Comparison of ENCODE assay signal across 25 cellular contexts in the genomic region with DNA sequence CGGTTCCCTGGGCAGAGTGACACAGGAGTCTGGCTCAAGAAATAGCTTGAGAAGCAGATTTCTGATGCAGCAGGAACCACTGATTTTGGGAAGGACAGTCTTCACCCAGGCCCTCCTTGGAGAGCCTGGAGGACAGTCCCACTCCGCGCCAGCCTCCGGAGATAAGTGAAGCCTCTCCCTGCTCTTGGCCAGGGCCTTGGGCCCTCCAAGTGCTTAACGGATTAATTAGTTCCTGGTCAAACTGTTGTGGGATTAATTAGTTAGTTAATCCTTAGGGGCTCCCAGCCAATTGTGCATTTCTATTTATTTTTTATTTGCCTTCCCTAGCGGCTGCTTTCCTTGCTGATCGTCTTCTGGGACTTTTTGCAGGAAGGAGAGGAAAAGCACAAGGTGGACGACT. TPM values are rescaled to one million over a fixed set of nuclear protein-coding genes. Genes with fewer than 3 reads are reported as not detected.
"Had no signal": no experiment of that assay in that cellular context is flagged by ENCODE, and none has a peak within 500 bp of the region (broad histone marks: within the 10 kb centered on the region; RNA-seq: fewer than 3 reads in every experiment).

No MANE protein-coding gene starts in this region.

- H3K4me1 ChIP-seq: Peyer's patch, SJSA1 had no signal

- H3K9me3 ChIP-seq: MG63, Peyer's patch, SJSA1 had no signal

- ATAC-seq: HepG2, PC-3 had no signal

- H3K36me3 ChIP-seq: MG63, Peyer's patch, SJSA1 had no signal

- H3K27ac ChIP-seq: Peyer's patch, SJSA1, SK-N-MC had no signal

- H3K27me3 ChIP-seq: Peyer's patch had no signal

- H3K4me3 ChIP-seq: MG63, Peyer's patch, SJSA1, SK-N-MC had no signal

- DNase-seq: IMR-90, Karpas-422, KG1, MG63, NCI-H1092, NCI-H1105 treated with DMSO at 0.1 percent for 48 hours, NCI-H1417 treated with DMSO at 0.1 percent for 48 hours, NCI-H146, NCI-H1694 treated with DMSO at 0.1 percent for 48 hours, NCI-H1930, NCI-H2081, NCI-H2107, NCI-H2227 treated with DMSO at 0.1 percent for 48 hours, NCI-H526, Peyer's patch, Right ventricle myocardium superior, SIG-M5 had no signal

RNA-seq across cellular contexts. Expression of a gene that starts 19.6 kb away (rescaled TPM):
- total RNA-seq: HepG2, HT1080, IMR-90, NCI-H460, OCI-LY7, PC-3, Peyer's patch, Right ventricle myocardium superior, RPMI7951, SJSA1 had no signal

RNA-seq across cellular contexts. Expression of a gene that starts 25.6 kb away (rescaled TPM):
- total RNA-seq: HepG2, HT1080, IMR-90, NCI-H460, OCI-LY7, PC-3, Peyer's patch, Right ventricle myocardium superior, RPMI7951, SJSA1 had no signal
